In genomic region chr17:81391964-81392908, GRCh38 we compare ENCODE assay signal across 1 cellular context.
A peak's percentile ranks its signal among the peaks of the same experiment; 100 is the strongest.
TF ChIP-seq lines count a peak whose summit lies in the region.

No MANE protein-coding gene starts in this region.

TF ChIP-seq in HepG2, 621 proteins besides CTCF, POLR2A, EP300 and RAD21 (continued from another document and continues in another):
- TF ChIP-seq ZNF142 (CRISPR knock-in tag; IDR thresholded peaks at IDR 0.05) (0 out of 2 replicates have a peak, but pooled peaks have one; percentile 22), ZNF674 (CRISPR knock-in tag; IDR thresholded peaks at IDR 0.05; ENCODE audit: low read depth) (no peak), ZBTB33 (CRISPR knock-in tag; IDR thresholded peaks at IDR 0.05) (peak; percentile 88; the same call in 1 of the 2 replicates), HNRNPL (IDR thresholded peaks at IDR 0.05; ENCODE audit: low read depth, low read length) (peak; percentile 82; the same call in 1 of the 2 replicates), SP4 (CRISPR knock-in tag; IDR thresholded peaks at IDR 0.05) (no peak), ZNF543 (CRISPR knock-in tag; IDR thresholded peaks at IDR 0.05) (0 out of 2 replicates have a peak, but pooled peaks have one; percentile 34), SIN3A (IDR thresholded peaks at IDR 0.05; ENCODE audit: borderline replicate concordance, low read depth, low read length) (0 out of 2 replicates have a peak, but pooled peaks have one; percentile 23), ATF6 (CRISPR knock-in tag; conservative IDR thresholded peaks at IDR 0.05) (no peak), MLXIP (CRISPR knock-in tag; IDR thresholded peaks at IDR 0.05; ENCODE audit: borderline replicate concordance) (no peak), ZNF451 (CRISPR knock-in tag; IDR thresholded peaks at IDR 0.05) (no peak), CBX2 (IDR thresholded peaks at IDR 0.05; ENCODE audit: low read depth, low read length) (peak; percentile 78; the same call in 1 of the 2 replicates), CBX2 (CRISPR knock-in tag; IDR thresholded peaks at IDR 0.05; ENCODE audit: low read depth) (no peak), ZHX1 (CRISPR knock-in tag; IDR thresholded peaks at IDR 0.05; ENCODE audit: low read depth) (0 out of 2 replicates have a peak, but pooled peaks have one; percentile 33), ZNF598 (CRISPR knock-in tag; IDR thresholded peaks at IDR 0.05; ENCODE audit: borderline replicate concordance) (peak; percentile 17; the same call in 1 of the 2 replicates), AGO1 (IDR thresholded peaks at IDR 0.05; ENCODE audit: low read depth, low read length, poor library complexity, severe bottlenecking) (no peak), ZBTB34 (CRISPR knock-in tag; IDR thresholded peaks at IDR 0.05) (0 out of 2 replicates have a peak, but pooled peaks have one; percentile 23), ZSCAN5A (CRISPR knock-in tag; IDR thresholded peaks at IDR 0.05; ENCODE audit: borderline replicate concordance) (0 out of 2 replicates have a peak, but pooled peaks have one; percentile 55), KIAA2018 (CRISPR knock-in tag; IDR thresholded peaks at IDR 0.05; ENCODE audit: borderline replicate concordance) (no peak), ZNF792 (CRISPR knock-in tag; IDR thresholded peaks at IDR 0.05) (0 out of 2 replicates have a peak, but pooled peaks have one; percentile 27)
